26 cellular contexts compared by ENCODE assay signal in genomic region chr3:53202331-53203015, GRCh38. TPM values are rescaled to one million over a fixed set of nuclear protein-coding genes. Genes with fewer than 3 reads are reported as not detected.
DNase-seq lines count a peak whose midpoint lies in the region; ATAC-seq and TF ChIP-seq lines count a peak whose summit lies in the region.
"Had no signal": no experiment of that assay in that cellular context is flagged by ENCODE, and none has a peak within 500 bp of the region (broad histone marks: within the 10 kb centered on the region; RNA-seq: fewer than 3 reads in every experiment).

No MANE protein-coding gene starts in this region.

- peak overlapping the region; percentile 44 for H3K27ac Mint-ChIP-seq in neural crest cell (ENCODE audit: unreplicated experiment)
- H3K27ac Mint-ChIP-seq: activated CD8-positive, alpha-beta memory T cell treated with anti-CD3 and anti-CD28 coated beads, Interleukin-2, amount 10 ng/mL, durations not matched to agents 7 days and 5 days; activated naive CD4-positive, alpha-beta T cell treated with anti-CD3 and anti-CD28 coated beads for 36 hours; CD4-positive, CD25-positive, alpha-beta regulatory T cell; HFFc6 had no signal

- no peak for TF ChIP-seq CTCF in neural crest cell (conservative IDR thresholded peaks at IDR 0.05)

- H3K36me3 Mint-ChIP-seq in neural crest cell (ENCODE audit: low read depth), result no peaks in the 10 kb centered on the region
- H3K36me3 Mint-ChIP-seq: activated CD8-positive, alpha-beta memory T cell treated with anti-CD3 and anti-CD28 coated beads, Interleukin-2, amount 10 ng/mL, durations not matched to agents 7 days and 5 days; CD4-positive, CD25-positive, alpha-beta regulatory T cell had no signal

- ATAC-seq in GM18907 (IDR thresholded peaks at IDR 0.05; ENCODE audit: unreplicated experiment), result no peak
- ATAC-seq: activated CD8-positive, alpha-beta memory T cell treated with anti-CD3 and anti-CD28 coated beads, Interleukin-2, amount 10 ng/mL, durations not matched to agents 7 days and 5 days; K562; left lung; naive thymus-derived CD8-positive, alpha-beta T cell; sciatic nerve; stimulated activated naive CD8-positive, alpha-beta T cell treated with anti-CD3 and anti-CD28 coated beads, Interleukin-15, amount 100 ng/mL, for 72 hours had no signal

- no peak overlapping the region for H3K4me3 Mint-ChIP-seq in neural crest cell
- H3K4me3 Mint-ChIP-seq: activated CD8-positive, alpha-beta memory T cell treated with anti-CD3 and anti-CD28 coated beads, Interleukin-2, amount 10 ng/mL, durations not matched to agents 7 days and 5 days; activated naive CD4-positive, alpha-beta T cell treated with anti-CD3 and anti-CD28 coated beads for 36 hours; CD4-positive, CD25-positive, alpha-beta regulatory T cell; HFFc6; naive thymus-derived CD8-positive, alpha-beta T cell; stimulated activated naive CD8-positive, alpha-beta T cell treated with anti-CD3 and anti-CD28 coated beads, Interleukin-15, amount 100 ng/mL, for 72 hours had no signal

- H3K4me1 Mint-ChIP-seq in neural crest cell, result no peaks in the 10 kb centered on the region
- H3K4me1 Mint-ChIP-seq: activated CD8-positive, alpha-beta memory T cell treated with anti-CD3 and anti-CD28 coated beads, Interleukin-2, amount 10 ng/mL, durations not matched to agents 7 days and 5 days; CD4-positive, CD25-positive, alpha-beta regulatory T cell; stimulated activated naive CD8-positive, alpha-beta T cell treated with anti-CD3 and anti-CD28 coated beads, Interleukin-15, amount 100 ng/mL, for 72 hours had no signal

- H3K9me3 Mint-ChIP-seq in neural crest cell, result no peaks in the 10 kb centered on the region
- H3K9me3 Mint-ChIP-seq: stimulated activated naive CD8-positive, alpha-beta T cell treated with anti-CD3 and anti-CD28 coated beads, Interleukin-15, amount 100 ng/mL, for 72 hours had no signal

- DNase-seq in NCI-H1092 treated with DMSO at 0.1 percent for 48 hours (lab: John Stamatoyannopoulos, UW), result peak; percentile 8
- no peak for DNase-seq in NCI-H1092 (lab: John Stamatoyannopoulos, UW)
- DNase-seq in NCI-H146 (lab: John Stamatoyannopoulos, UW), result peak; percentile 76
- DNase-seq in NCI-H69 (lab: John Stamatoyannopoulos, UW), result peak; percentile 45
- no peak for DNase-seq in neural crest cell (ENCODE audit: low read depth, low spot score)
- no peak for DNase-seq in stimulated activated CD4-positive, alpha-beta T cell treated with anti-CD3 and anti-CD28 coated beads, Interleukin-1b, Interleukin-23, amount 100 ng/mL, for 48 hours
- no peak for DNase-seq in iPS-NIHi7 (ENCODE audit: extremely low spot score)
- DNase-seq: activated CD4-positive, alpha-beta T cell treated with anti-CD3 and anti-CD28 coated beads, Interleukin-2, amount 50 U/mL, for 1 hour; activated CD8-positive, alpha-beta memory T cell treated with anti-CD3 and anti-CD28 coated beads, Interleukin-2, amount 10 ng/mL, durations not matched to agents 7 days and 5 days; activated naive CD4-positive, alpha-beta T cell treated with anti-CD3 and anti-CD28 coated beads for 36 hours; brain microvascular endothelial cell; CD4-positive, CD25-positive, alpha-beta regulatory T cell; colonic mucosa; effector memory CD4-positive, alpha-beta T cell; erythroblast; HFFc6; left lung; naive thymus-derived CD8-positive, alpha-beta T cell; NCI-H1436 treated with DMSO at 0.1 percent for 48 hours; NCI-H524; stimulated activated naive CD8-positive, alpha-beta T cell treated with anti-CD3 and anti-CD28 coated beads, Interleukin-15, amount 100 ng/mL, for 72 hours; T-helper 2 cell; WERI-Rb-1 had no signal

- no peaks in the 10 kb centered on the region for H3K27me3 Mint-ChIP-seq in neural crest cell (ENCODE audit: low read depth)

RNA-seq across cellular contexts. Expression of gene PRKCD, which starts 41.5 kb away (rescaled TPM):
- 10.8 and 11.9 TPM in 2 replicates for total RNA-seq in neural crest cell

RNA-seq across cellular contexts. Expression of gene TKT, which starts 53.3 kb away (rescaled TPM):
- total RNA-seq in neural crest cell, result 556 and 564 TPM in 2 replicates

Comparison
In these comparisons a context has a peak if more than half of its experiments do, and no peak if none do; other contexts are left out.
1. DNase-seq: peak in NCI-H1092 treated with DMSO at 0.1 percent for 48 hours (single experiment), NCI-H146 (single experiment) and NCI-H69 (single experiment); none in NCI-H1092 (single experiment), neural crest cell (single experiment), stimulated activated CD4-positive, alpha-beta T cell treated with anti-CD3 and anti-CD28 coated beads, Interleukin-1b, Interleukin-23, amount 100 ng/mL, for 48 hours (single experiment) and iPS-NIHi7 (single experiment).